ENCODE assay signal across 9 cellular contexts in genomic region chr16:65071371-65072311, GRCh38. TPM values are rescaled to one million over a fixed set of nuclear protein-coding genes. Genes with fewer than 3 reads are reported as not detected.
DNase-seq lines count a peak whose midpoint lies in the region; ATAC-seq and TF ChIP-seq lines count a peak whose summit lies in the region.
"Had no signal": no experiment of that assay in that cellular context is flagged by ENCODE, and none has a peak within 500 bp of the region (broad histone marks: within the 10 kb centered on the region; RNA-seq: fewer than 3 reads in every experiment).

No MANE protein-coding gene starts in this region.

- H3K9me3 ChIP-seq in IMR-90 (ENCODE audit: control insufficient read depth, insufficient read depth, low read length), result no peaks in the 10 kb centered on the region
- H3K9me3 ChIP-seq in lower lobe of right lung, result no peaks in the 10 kb centered on the region
- H3K9me3 ChIP-seq in stomach, result no peaks in the 10 kb centered on the region

- H2AK5ac ChIP-seq in IMR-90 (ENCODE audit: low read depth, low read length), result peak overlapping the region; percentile 47

- no peak for TF ChIP-seq CTCF in IMR-90 (conservative IDR thresholded peaks at IDR 0.05; ENCODE audit: low read depth, low read length)
- no peak for TF ChIP-seq CTCF in coronary artery (IDR thresholded peaks at IDR 0.05)
- TF ChIP-seq CTCF in lower lobe of right lung (IDR thresholded peaks at IDR 0.05), result no peak
- TF ChIP-seq CTCF in stomach (IDR thresholded peaks at IDR 0.05), result no peak

- peak overlapping the region; percentile 38 for H3K14ac ChIP-seq in IMR-90 (replicated peaks; ENCODE audit: low read depth, low read length)

- H2AFZ ChIP-seq in IMR-90 (replicated peaks; ENCODE audit: low read length, poor library complexity), result peak overlapping the region; percentile 36

- no peak overlapping the region for H4K5ac ChIP-seq in IMR-90 (ENCODE audit: low read depth, low read length)

- H2BK20ac ChIP-seq in IMR-90 (ENCODE audit: low read depth, low read length), result peak overlapping the region; percentile 57; the same call in 1 of the 2 replicates

- H4K20me1 ChIP-seq in IMR-90 (ENCODE audit: insufficient read depth, low read length), result peaks cover 75% of the 10 kb centered on the region

- dilution Hi-C loops in IMR-90 (cut with HindIII; ENCODE audit: low sequenced_read_pairs, unreplicated experiment), result no loop called here

- peak overlapping the region; percentile 74 for H3K23ac ChIP-seq in IMR-90 (ENCODE audit: low read depth, low read length)

- peak overlapping the region; percentile 19 for H2AK9ac ChIP-seq in IMR-90 (replicated peaks; ENCODE audit: low read depth, low read length, poor library complexity)

- peak overlapping the region; percentile 10 to 43; a peak in 3 of 4 replicates for H4K8ac ChIP-seq in IMR-90 (ENCODE audit: low read depth in 2 of 2, low read length in 2 of 2)

- TF ChIP-seq RAD21 in IMR-90 (IDR thresholded peaks at IDR 0.05; ENCODE audit: low read length), result no peak

- WGBS in IMR-90 (ENCODE audit: extremely low coverage in 2 of 2, insufficient read length in 1 of 2), 2 experiments, result 5% methylated on average over 6 of the region's 26 CpGs; no CpG with 5 or more reads in 1 of the 2 experiments
- 68 to 79% (median 75%) methylated on average over 19 to 26 of the region's 26 CpGs for WGBS in stomach, 5 donors

- intact Hi-C loops in IMR-90 (cut with micrococcal nuclease) (no loop called here), lower lobe of right lung (cut with DNase I) (no loop called here), stomach (cut with DNase I; ENCODE audit: low total_unique reads) (no loop called here)

- H3K27me3 ChIP-seq in IMR-90 (ENCODE audit: control insufficient read depth, insufficient read depth, low read length) (no peaks in the 10 kb centered on the region), lower lobe of right lung (ENCODE audit: low read depth) (no peaks in the 10 kb centered on the region), stomach (no peaks in the 10 kb centered on the region)

- peak overlapping the region; percentile 17; the same call in 2 of the 3 replicates for H2BK15ac ChIP-seq in IMR-90 (ENCODE audit: low read depth, low read length)

- H3K79me1 ChIP-seq in IMR-90 (ENCODE audit: low read depth in 1 of 2, low read length in 2 of 2), result peaks cover 29 to 90% of the 10 kb centered on the region in 2 experiments

- peak overlapping the region; percentile 6; the same call in 1 of the 2 replicates for H3K18ac ChIP-seq in IMR-90 (ENCODE audit: low read depth, low read length)

- peaks cover 37% of the 10 kb centered on the region for H3K9me1 ChIP-seq in IMR-90 (ENCODE audit: insufficient read depth, low read length)

- H3K4me1 ChIP-seq in IMR-90 (ENCODE audit: control insufficient read depth, insufficient read depth, low read length) (peaks cover 35% of the 10 kb centered on the region), lower lobe of right lung (no peaks in the 10 kb centered on the region), stomach (peaks cover 0 to 40% (median 15%) of the 10 kb centered on the region in 4 donors)

- CTCF ChIA-PET in IMR-90 (lab: Yijun Ruan, JAX), result no interaction called here

- no TSS peak for BruUV-seq in IMR-90 (replicated peaks; lab: Mats Ljungman, UMichigan)

- POLR2A ChIA-PET in IMR-90 (lab: Charles Lee; ENCODE audit: unreplicated experiment), result no interaction called here

- H2BK120ac ChIP-seq in IMR-90 (ENCODE audit: low read depth, low read length), result peak overlapping the region; percentile 69

- H3K27ac ChIP-seq in IMR-90 (ENCODE audit: insufficient read depth, low read length) (peak overlapping the region; percentile 26), coronary artery (peak overlapping the region; percentile 62 to 81), lower lobe of right lung (peak overlapping the region; percentile 56), stomach (peak overlapping the region in 4 of 5 donors; percentile 67 to 75 (median 72))

- in situ Hi-C loops in IMR-90 (cut with MboI; ENCODE audit: low sequenced_read_pairs), result no loop called here

- peak overlapping the region; percentile 0; the same call in 1 of the 2 replicates for H3K9ac ChIP-seq in IMR-90 (ENCODE audit: low read depth, low read length)

- no peak for TF ChIP-seq EP300 in stomach (IDR thresholded peaks at IDR 0.05)

- H4K91ac ChIP-seq in IMR-90 (ENCODE audit: insufficient read depth, low read depth, low read length), result peak overlapping the region; percentile 54

- DNase-seq in IMR-90 (peak; percentile 64), coronary artery (ENCODE audit: low spot score) (peak; percentile 83), lower lobe of right lung (no peak), stomach (no peak), Kasumi-1 (lab: John Stamatoyannopoulos, UW) (no peak), OCI-M1 (lab: John Stamatoyannopoulos, UW) (no peak)
- DNase-seq: activated CD4-positive, CD25-positive, alpha-beta regulatory T cell had no signal

- H3K4me3 ChIP-seq in IMR-90 (ENCODE audit: insufficient read depth, low read depth, low read length), result no peak overlapping the region
- H3K4me3 ChIP-seq in coronary artery, result peak overlapping the region; percentile 59
- no peak overlapping the region for H3K4me3 ChIP-seq in lower lobe of right lung
- H3K4me3 ChIP-seq in stomach, result peak overlapping the region in 3 of 4 donors; percentile 12 to 24 (median 20)

- peak overlapping the region; percentile 39 for H3K4me2 ChIP-seq in IMR-90 (ENCODE audit: low read depth, low read length)

- TF ChIP-seq POLR2A in IMR-90 (IDR thresholded peaks at IDR 0.05; ENCODE audit: low read depth, low read length), result peak; percentile 33; the same call in 1 of the 2 replicates
- TF ChIP-seq POLR2A in stomach (IDR thresholded peaks at IDR 0.05), result no peak

- no peak overlapping the region for H3K56ac ChIP-seq in IMR-90 (ENCODE audit: extremely low read depth, insufficient read depth, low read length)

- peak overlapping the region; percentile 38 for H2BK5ac ChIP-seq in IMR-90 (ENCODE audit: low read depth, low read length, poor library complexity, severe bottlenecking)

- H3K36me3 ChIP-seq in IMR-90 (ENCODE audit: control insufficient read depth, insufficient read depth, low read length), result peaks cover 5% of the 10 kb centered on the region
- no peaks in the 10 kb centered on the region for H3K36me3 ChIP-seq in lower lobe of right lung
- H3K36me3 ChIP-seq in stomach, result no peaks in the 10 kb centered on the region

- H3K4ac ChIP-seq in IMR-90 (ENCODE audit: low read depth, low read length), result peak overlapping the region; percentile 63

- ATAC-seq in IMR-90 (ENCODE audit: low read depth) (peak; percentile 25), lower lobe of right lung (peak; percentile 44 to 51), HG02623 (IDR thresholded peaks at IDR 0.05; ENCODE audit: unreplicated experiment) (no peak), HG03565 (IDR thresholded peaks at IDR 0.05; ENCODE audit: unreplicated experiment) (no peak)

TF ChIP-seq in IMR-90, 13 proteins besides CTCF, POLR2A, EP300 and RAD21:
- TF ChIP-seq MXI1 (IDR thresholded peaks at IDR 0.05; ENCODE audit: borderline replicate concordance, low read depth, low read length), result no peak
- no peak for TF ChIP-seq CEBPB (IDR thresholded peaks at IDR 0.05; ENCODE audit: low read depth, low read length)
- no peak for TF ChIP-seq ELK1 (IDR thresholded peaks at IDR 0.05; ENCODE audit: borderline replicate concordance, low read depth, low read length)
- no peak for TF ChIP-seq RFX5 (IDR thresholded peaks at IDR 0.05; ENCODE audit: low read depth, low read length)
- no peak for TF ChIP-seq CHD1 (IDR thresholded peaks at IDR 0.05; ENCODE audit: low read depth, low read length)
- no peak for TF ChIP-seq BHLHE40 (IDR thresholded peaks at IDR 0.05; ENCODE audit: low read depth, low read length)
- no peak for TF ChIP-seq FOS (IDR thresholded peaks at IDR 0.05; ENCODE audit: low read depth, low read length)
- TF ChIP-seq USF2 (IDR thresholded peaks at IDR 0.05; ENCODE audit: low read depth, low read length), result no peak

RNA-seq across cellular contexts. Expression of gene CDH11, which starts 50.2 kb away (rescaled TPM):
- total RNA-seq in IMR-90 (2012; rRNA removed), result 395 and 601 TPM in 2 replicates
- 235 and 266 TPM in 2 replicates for polyA plus RNA-seq in IMR-90 (2012; rRNA removed)
- 335 and 358 TPM in 2 replicates for polyA plus RNA-seq in IMR-90 (2012; cell fraction: cytosol; rRNA removed)
- 145 and 223 TPM in 2 replicates for polyA plus RNA-seq in IMR-90 (2012; cell fraction: nucleus; rRNA removed; ENCODE audit: low replicate concordance)
- 94.1 TPM for total RNA-seq in lower lobe of right lung
- total RNA-seq in stomach, result 100 to 1,000 TPM in 2 of 5 donors, 10 to 100 TPM in 2, 1 to 10 TPM in 1; 4.1 to 171 (median 81.7) TPM
- polyA plus RNA-seq in stomach, result 1 to 10 TPM; 2.2 to 6.9 (median 4.9) TPM

Comparison
In these comparisons a context has a peak if more than half of its experiments do, and no peak if none do; other contexts are left out.
1. ATAC-seq: peak in IMR-90 (single experiment) and lower lobe of right lung (2 of 2); none in HG02623 (single experiment) and HG03565 (single experiment).
2. DNase-seq: peak in IMR-90 (single experiment) and coronary artery (single experiment); none in lower lobe of right lung (single experiment), stomach (single experiment), Kasumi-1 (0 of 2) and OCI-M1 (single experiment).
3. H3K4me3 ChIP-seq: peak in coronary artery (single experiment) and stomach (3 of 4); none in IMR-90 (single experiment) and lower lobe of right lung (single experiment).
4. Peak in every context shown above with its lines, with median percentiles within 50 percentile points of each other: H3K27ac ChIP-seq.